In the genomic region with DNA sequence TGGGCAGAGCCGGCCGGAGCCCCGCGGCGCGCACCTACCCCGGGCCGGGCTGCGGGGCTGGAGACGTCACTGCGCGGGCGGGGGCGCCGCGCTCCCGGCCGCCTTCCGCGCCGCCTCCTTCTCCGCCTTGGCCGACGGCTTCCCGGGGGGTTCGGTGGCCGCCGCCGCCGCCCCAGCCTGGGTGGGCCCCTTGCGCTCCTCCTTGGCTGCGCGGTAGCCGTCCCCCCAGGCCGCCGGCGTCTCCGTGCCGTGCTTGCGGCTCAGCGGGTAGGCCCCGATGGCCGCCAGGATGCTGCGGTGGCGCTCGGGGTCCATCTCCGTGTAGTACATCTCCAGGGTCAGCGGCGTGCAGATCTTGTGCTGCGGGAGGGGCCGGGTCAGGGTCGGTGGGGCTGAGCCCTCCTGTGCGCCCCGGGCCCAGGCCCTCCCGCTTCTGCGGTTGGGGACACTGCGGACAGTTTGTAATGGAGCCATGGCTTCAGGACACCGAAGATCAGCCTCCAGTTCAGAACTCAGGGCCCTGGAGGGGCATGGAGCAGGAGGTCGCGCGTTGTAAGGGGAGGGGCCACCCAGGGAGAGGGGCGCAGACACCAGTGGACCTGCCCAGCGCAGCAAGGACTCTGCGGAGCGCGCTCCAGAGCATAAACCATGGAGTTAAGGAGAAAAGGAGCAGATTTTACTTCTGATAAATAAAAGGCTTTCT, we compare ENCODE assay signal across 11 cellular contexts. TPM values are rescaled to one million over a fixed set of nuclear protein-coding genes. Genes with fewer than 3 reads are reported as not detected.
DNase-seq lines count a peak whose midpoint lies in the region; ATAC-seq, FAIRE-seq and TF ChIP-seq lines count a peak whose summit lies in the region.
"Had no signal": no experiment of that assay in that cellular context is flagged by ENCODE, and none has a peak within 500 bp of the region (broad histone marks: within the 10 kb centered on the region; RNA-seq: fewer than 3 reads in every experiment).

No MANE protein-coding gene starts in this region.

- no peak for FAIRE-seq in HepG2 (lab: Jason Lieb, UNC)

- H3K4me1 ChIP-seq in HepG2 (ENCODE audit: insufficient read depth, low read length), result peaks cover 29% of the 10 kb centered on the region
- H3K4me1 ChIP-seq in right lobe of liver, result peaks cover 0 to 14% (median 0%) of the 10 kb centered on the region in 4 donors
- no peaks in the 10 kb centered on the region for H3K4me1 ChIP-seq in aorta (ENCODE audit: control insufficient read depth in 1 of 2, insufficient read depth in 2 of 2, low read length in 2 of 2)

- peak overlapping the region; percentile 55 to 74 (median 61); a peak in 5 of 6 replicates for H3K4me3 ChIP-seq in HepG2 (replicated peaks in 1 of 3; ENCODE audit: insufficient read depth in 1 of 3, low read depth in 2 of 3, low read length in 3 of 3)
- peak overlapping the region in 1 of 3 donors; percentile 26 for H3K4me3 ChIP-seq in right lobe of liver
- peak overlapping the region; percentile 16 to 40 for H3K4me3 ChIP-seq in aorta (ENCODE audit: low read length in 2 of 2)

- peak overlapping the region; percentile 83 for H3K4me2 ChIP-seq in HepG2 (ENCODE audit: low read depth, low read length)

- POLR2A ChIA-PET in HepG2 (lab: Yijun Ruan, JAX), result interaction anchor here (2.6 to 4.5 kb wide), 2 partner anchors 21 to 22 kb away, joined by 18 to 31 read pairs; a partner anchor contains a TSS
- POLR2A ChIA-PET in naive thymus-derived CD8-positive, alpha-beta T cell (lab: Charles Lee), result interaction anchor here (1.5 kb wide), 1 partner anchor 10 kb away, joined by 5 read pairs; no protein-coding TSS in a partner anchor

- TF ChIP-seq RAD21 in HepG2 (CRISPR knock-in tag; IDR thresholded peaks at IDR 0.05), result no peak

- no peaks in the 10 kb centered on the region for H3K36me3 Mint-ChIP-seq in naive thymus-derived CD8-positive, alpha-beta T cell

- H3K27me3 Mint-ChIP-seq in naive thymus-derived CD8-positive, alpha-beta T cell, result peaks cover 6 to 42% (median 21%) of the 10 kb centered on the region in 5 donors

- BruUV-seq in HepG2 (replicated peaks; lab: Mats Ljungman, UMichigan), result no TSS peak

- in situ Hi-C loops in HepG2 (cut with HindIII; ENCODE audit: extremely low pct_ligation_motif_present, low pct_unique_long_range_greater_than_20kb), result no loop called here

- H3K79me2 ChIP-seq in HepG2 (ENCODE audit: insufficient read depth, low read length), result no peaks in the 10 kb centered on the region

- no peaks in the 10 kb centered on the region for H4K20me1 ChIP-seq in HepG2 (ENCODE audit: insufficient read depth, low read length)

- 53% methylated on average over 8 of the region's 66 CpGs for WGBS in HepG2 (ENCODE audit: low lambda C conversion rate)
- WGBS in right lobe of liver (ENCODE audit: insufficient coverage, low coverage, low lambda C conversion rate, missing lambda C conversion rate), result 20% methylated on average over 2 of the region's 66 CpGs
- WGBS in aorta, 2 donors, result 6 to 7% methylated on average over 50 to 66 of the region's 66 CpGs

- H3K4me3 Mint-ChIP-seq in naive thymus-derived CD8-positive, alpha-beta T cell, result peak overlapping the region; percentile 42 to 90 (median 81)

- CTCF ChIA-PET in HepG2 (lab: Yijun Ruan, JAX; ENCODE audit: low intra/inter-chr PET ratio, low total read pairs), result no interaction called here

- no peaks in the 10 kb centered on the region for H3K36me3 ChIP-seq in HepG2 (replicated peaks in 1 of 2; ENCODE audit: control insufficient read depth in 1 of 2, insufficient read depth in 2 of 2, low read length in 2 of 2)
- no peaks in the 10 kb centered on the region for H3K36me3 ChIP-seq in right lobe of liver
- no peaks in the 10 kb centered on the region for H3K36me3 ChIP-seq in aorta (ENCODE audit: control insufficient read depth in 1 of 2, insufficient read depth in 2 of 2, low read length in 1 of 2)

- H3K27ac ChIP-seq in HepG2 (ENCODE audit: extremely low read length, insufficient read depth, low read length), result no peak overlapping the region
- no peak overlapping the region for H3K27ac ChIP-seq in right lobe of liver
- H3K27ac ChIP-seq in aorta (ENCODE audit: low read depth in 1 of 2, low read length in 2 of 2), result no peak overlapping the region

- intact Hi-C loops in HepG2 (cut with micrococcal nuclease; ENCODE audit: unreplicated experiment) (loop anchor here (10.0 kb wide), 1 partner anchor 49 kb away; a partner anchor contains a TSS), right lobe of liver (cut with DNase I) (loop anchor here in 1 of 2 donors (10.0 kb wide), 1 partner anchor 49 kb away; a partner anchor contains a TSS), aorta (cut with DNase I) (loop anchor here in 1 of 2 donors (5.0 kb wide), 1 partner anchor 281 kb away; no protein-coding TSS in a partner anchor)

- no peak overlapping the region for H2AFZ ChIP-seq in HepG2 (ENCODE audit: low read length)

- TF ChIP-seq POLR2A in HepG2 (IDR thresholded peaks at IDR 0.05; ENCODE audit: insufficient read depth in 1 of 2, low read depth in 2 of 2, low read length in 2 of 2) (no peak), right lobe of liver (IDR thresholded peaks at IDR 0.05) (no peak)

- no peak for TF ChIP-seq EP300 in HepG2 (IDR thresholded peaks at IDR 0.05; ENCODE audit: low read depth in 2 of 2, low read length in 2 of 2)
- TF ChIP-seq EP300 in HepG2 (CRISPR knock-in tag; IDR thresholded peaks at IDR 0.05; ENCODE audit: borderline replicate concordance), result no peak

- ATAC-seq in HepG2 (peak; percentile 26), right lobe of liver (no peak), aorta (ENCODE audit: low FRiP score) (no peak), GM18873 (IDR thresholded peaks at IDR 0.05; ENCODE audit: low FRiP score, unreplicated experiment) (no peak)
- ATAC-seq in naive thymus-derived CD8-positive, alpha-beta T cell, result peak; percentile 14 to 27

- TF ChIP-seq CTCF in HepG2 (CRISPR knock-in tag; IDR thresholded peaks at IDR 0.05) (no peak), right lobe of liver (IDR thresholded peaks at IDR 0.05) (no peak)

- no peaks in the 10 kb centered on the region for H3K9me3 Mint-ChIP-seq in naive thymus-derived CD8-positive, alpha-beta T cell

- no peak overlapping the region for H3K27ac Mint-ChIP-seq in naive thymus-derived CD8-positive, alpha-beta T cell

- DNase-seq in HepG2 (ENCODE audit: low spot score), result no peak
- DNase-seq in right lobe of liver, result no peak
- peak; percentile 67 for DNase-seq in ecto neural progenitor cell (ENCODE audit: low spot score)
- DNase-seq in naive thymus-derived CD8-positive, alpha-beta T cell, result peak in 1 of 10 donors; percentile 50
- peak in 1 of 2 donors; percentile 47 for DNase-seq in aorta
- DNase-seq in central memory CD4-positive, alpha-beta T cell, result no peak
- no peak for DNase-seq in NCI-H1436 treated with DMSO at 0.1 percent for 48 hours (lab: John Stamatoyannopoulos, UW)
- DNase-seq: kidney glomerular epithelial cell, NCI-H1930 had no signal

- H3K9me3 ChIP-seq in HepG2 (ENCODE audit: low read length) (no peaks in the 10 kb centered on the region), right lobe of liver (no peaks in the 10 kb centered on the region), aorta (ENCODE audit: control insufficient read depth, low read length) (no peaks in the 10 kb centered on the region)

- peak overlapping the region; percentile 34; the same call in 1 of the 2 replicates for H3K9ac ChIP-seq in HepG2 (ENCODE audit: insufficient read depth, low read depth, low read length)

- H3K4me1 Mint-ChIP-seq in naive thymus-derived CD8-positive, alpha-beta T cell, result peaks cover 7 to 21% (median 15%) of the 10 kb centered on the region in 4 donors

- H3K27me3 ChIP-seq in HepG2 (ENCODE audit: control insufficient read depth in 1 of 2, insufficient read depth in 2 of 2, low read length in 2 of 2), result peaks cover 5 to 50% of the 10 kb centered on the region in 2 experiments
- H3K27me3 ChIP-seq in right lobe of liver, result peaks cover 14 to 24% of the 10 kb centered on the region in 2 donors
- peaks cover 0 to 1% of the 10 kb centered on the region in 2 donors for H3K27me3 ChIP-seq in aorta (ENCODE audit: control insufficient read depth in 1 of 2, insufficient read depth in 2 of 2, low read length in 1 of 2)

RNA-seq across cellular contexts. Expression of a gene that starts 10.8 kb away (rescaled TPM):
- total RNA-seq in HepG2 (2016; rRNA removed; fragmentation: Illumina TruSeq; extraction: Trizol), result not detected in 2 replicates
- not detected in 2 replicates for total RNA-seq in HepG2 (2016; cell fraction: cytosol; rRNA removed; fragmentation: Illumina TruSeq; extraction: Trizol; ENCODE audit: low read depth)
- total RNA-seq in HepG2 (2016; cell fraction: insoluble cytoplasmic fraction; rRNA removed; fragmentation: Illumina TruSeq; extraction: Trizol), result not detected in 2 replicates
- total RNA-seq in HepG2 (2016; cell fraction: membrane; rRNA removed; fragmentation: Illumina TruSeq; extraction: Trizol), result not detected in 2 replicates
- total RNA-seq in HepG2 (2016; cell fraction: nucleus; rRNA removed; fragmentation: Illumina TruSeq; extraction: Trizol), result not detected in 2 replicates
- polyA plus RNA-seq in HepG2 (2011; rRNA removed), result 0.08 and 0.21 TPM in 2 replicates
- polyA plus RNA-seq in HepG2 (2011; cell fraction: cytosol; rRNA removed), result 0.12 and 0.31 TPM in 2 replicates
- polyA plus RNA-seq in HepG2 (2011; cell fraction: nucleus; rRNA removed), result 0.50 and 0.55 TPM in 2 replicates
- polyA plus RNA-seq in HepG2 (2012), result 0.23 and 0.35 TPM in 2 replicates
- not detected in 2 replicates for polyA plus RNA-seq in HepG2 (2016; cell fraction: cytosol; fragmentation: Illumina TruSeq; extraction: Trizol; ENCODE audit: low read depth)
- not detected in 2 replicates for polyA plus RNA-seq in HepG2 (2016; cell fraction: insoluble cytoplasmic fraction; fragmentation: Illumina TruSeq; extraction: Trizol; ENCODE audit: low read depth)
- not detected in 2 replicates for polyA plus RNA-seq in HepG2 (2016; cell fraction: membrane; fragmentation: Illumina TruSeq; extraction: Trizol; ENCODE audit: low read depth)
- not detected in 2 replicates for polyA plus RNA-seq in HepG2 (2016; cell fraction: nucleus; fragmentation: Illumina TruSeq; extraction: Trizol; ENCODE audit: insufficient read depth, low read depth)
- 0.12 TPM in 1 of 2 replicates, not detected in the other for polyA minus RNA-seq in HepG2 (2011; rRNA and poly(A)+ RNA removed; ENCODE audit: low replicate concordance)
- not detected in 2 replicates for polyA minus RNA-seq in HepG2 (2011; cell fraction: cytosol; rRNA and poly(A)+ RNA removed)
- polyA minus RNA-seq in HepG2 (2011; cell fraction: nucleus; rRNA and poly(A)+ RNA removed), result not detected in 2 replicates
- not detected for total RNA-seq in right lobe of liver
- 1 to 10 TPM; 5.9 to 6.9 TPM for total RNA-seq in naive thymus-derived CD8-positive, alpha-beta T cell
- under 1 TPM; 0.22 to 0.44 (median 0.26) TPM for polyA plus RNA-seq in naive thymus-derived CD8-positive, alpha-beta T cell
- not detected for total RNA-seq in aorta
- polyA plus RNA-seq in aorta, result not detected
- total RNA-seq: Daoy had no signal

RNA-seq across cellular contexts. Expression of a gene that starts 17.2 kb away (rescaled TPM):
- 53.4 and 66.4 TPM in 2 replicates for total RNA-seq in HepG2 (2016; rRNA removed; fragmentation: Illumina TruSeq; extraction: Trizol)
- total RNA-seq in HepG2 (2016; cell fraction: cytosol; rRNA removed; fragmentation: Illumina TruSeq; extraction: Trizol; ENCODE audit: low read depth), result 127 and 151 TPM in 2 replicates
- total RNA-seq in HepG2 (2016; cell fraction: insoluble cytoplasmic fraction; rRNA removed; fragmentation: Illumina TruSeq; extraction: Trizol), result 45.9 and 63.3 TPM in 2 replicates
- 118 and 128 TPM in 2 replicates for total RNA-seq in HepG2 (2016; cell fraction: membrane; rRNA removed; fragmentation: Illumina TruSeq; extraction: Trizol)
- 24.0 and 36.2 TPM in 2 replicates for total RNA-seq in HepG2 (2016; cell fraction: nucleus; rRNA removed; fragmentation: Illumina TruSeq; extraction: Trizol)
- 35.6 and 37.0 TPM in 2 replicates for polyA plus RNA-seq in HepG2 (2011; rRNA removed)
- 27.9 and 34.4 TPM in 2 replicates for polyA plus RNA-seq in HepG2 (2011; cell fraction: cytosol; rRNA removed)
- polyA plus RNA-seq in HepG2 (2011; cell fraction: nucleus; rRNA removed), result 40.1 and 48.7 TPM in 2 replicates
- 30.0 and 30.3 TPM in 2 replicates for polyA plus RNA-seq in HepG2 (2012)
- 150 and 156 TPM in 2 replicates for polyA plus RNA-seq in HepG2 (2016; cell fraction: cytosol; fragmentation: Illumina TruSeq; extraction: Trizol; ENCODE audit: low read depth)
- 57.9 and 63.8 TPM in 2 replicates for polyA plus RNA-seq in HepG2 (2016; cell fraction: insoluble cytoplasmic fraction; fragmentation: Illumina TruSeq; extraction: Trizol; ENCODE audit: low read depth)
- polyA plus RNA-seq in HepG2 (2016; cell fraction: membrane; fragmentation: Illumina TruSeq; extraction: Trizol; ENCODE audit: low read depth), result 121 and 129 TPM in 2 replicates
- polyA plus RNA-seq in HepG2 (2016; cell fraction: nucleus; fragmentation: Illumina TruSeq; extraction: Trizol; ENCODE audit: insufficient read depth, low read depth), result 62.1 and 62.9 TPM in 2 replicates
- 48.5 and 63.6 TPM in 2 replicates for polyA minus RNA-seq in HepG2 (2011; rRNA and poly(A)+ RNA removed; ENCODE audit: low replicate concordance)
- 11.6 and 21.1 TPM in 2 replicates for polyA minus RNA-seq in HepG2 (2011; cell fraction: cytosol; rRNA and poly(A)+ RNA removed)
- 13.3 and 16.2 TPM in 2 replicates for polyA minus RNA-seq in HepG2 (2011; cell fraction: nucleus; rRNA and poly(A)+ RNA removed)
- 10 to 100 TPM; 17.4 to 30.2 (median 25.9) TPM for total RNA-seq in right lobe of liver
- 10 to 100 TPM; 38.0 to 38.3 TPM for total RNA-seq in naive thymus-derived CD8-positive, alpha-beta T cell
- polyA plus RNA-seq in naive thymus-derived CD8-positive, alpha-beta T cell, result 10 to 100 TPM; 75.9 to 80.4 (median 79.2) TPM
- 10 to 100 TPM; 18.2 to 28.5 TPM for total RNA-seq in aorta
- 10 to 100 TPM; 35.6 to 39.6 TPM for polyA plus RNA-seq in aorta

RNA-seq across cellular contexts. Expression of a gene that starts 17.2 kb away (rescaled TPM):
- total RNA-seq in HepG2 (2016; rRNA removed; fragmentation: Illumina TruSeq; extraction: Trizol) (34.5 and 44.1 TPM in 2 replicates), right lobe of liver (10 to 100 TPM; 19.6 to 30.0 (median 25.6) TPM), aorta (10 to 100 TPM; 40.0 to 49.1 TPM)
- 7.2 and 8.9 TPM in 2 replicates for total RNA-seq in HepG2 (2016; cell fraction: cytosol; rRNA removed; fragmentation: Illumina TruSeq; extraction: Trizol; ENCODE audit: low read depth)
- total RNA-seq in HepG2 (2016; cell fraction: insoluble cytoplasmic fraction; rRNA removed; fragmentation: Illumina TruSeq; extraction: Trizol), result 37.9 and 41.1 TPM in 2 replicates
- total RNA-seq in HepG2 (2016; cell fraction: membrane; rRNA removed; fragmentation: Illumina TruSeq; extraction: Trizol), result 17.0 and 24.0 TPM in 2 replicates
- 16.5 and 20.7 TPM in 2 replicates for total RNA-seq in HepG2 (2016; cell fraction: nucleus; rRNA removed; fragmentation: Illumina TruSeq; extraction: Trizol)
- polyA plus RNA-seq in HepG2 (2011; rRNA removed) (21.3 and 22.6 TPM in 2 replicates), aorta (100 to 1,000 TPM in 1 of 2 donors, 10 to 100 TPM in 1; 11.3 to 194 TPM)
- polyA plus RNA-seq in HepG2 (2011; cell fraction: cytosol; rRNA removed), result 14.3 and 19.4 TPM in 2 replicates
- 51.6 and 62.8 TPM in 2 replicates for polyA plus RNA-seq in HepG2 (2011; cell fraction: nucleus; rRNA removed)
- polyA plus RNA-seq in HepG2 (2012), result 17.9 and 24.1 TPM in 2 replicates
- polyA plus RNA-seq in HepG2 (2016; cell fraction: cytosol; fragmentation: Illumina TruSeq; extraction: Trizol; ENCODE audit: low read depth), result 4.7 and 4.8 TPM in 2 replicates
- 34.0 and 36.8 TPM in 2 replicates for polyA plus RNA-seq in HepG2 (2016; cell fraction: insoluble cytoplasmic fraction; fragmentation: Illumina TruSeq; extraction: Trizol; ENCODE audit: low read depth)
- 8.5 and 11.7 TPM in 2 replicates for polyA plus RNA-seq in HepG2 (2016; cell fraction: membrane; fragmentation: Illumina TruSeq; extraction: Trizol; ENCODE audit: low read depth)
- polyA plus RNA-seq in HepG2 (2016; cell fraction: nucleus; fragmentation: Illumina TruSeq; extraction: Trizol; ENCODE audit: insufficient read depth, low read depth), result 51.1 and 52.9 TPM in 2 replicates
- 49.0 and 64.6 TPM in 2 replicates for polyA minus RNA-seq in HepG2 (2011; rRNA and poly(A)+ RNA removed; ENCODE audit: low replicate concordance)
- 16.4 and 17.1 TPM in 2 replicates for polyA minus RNA-seq in HepG2 (2011; cell fraction: cytosol; rRNA and poly(A)+ RNA removed)
- 29.6 and 40.8 TPM in 2 replicates for polyA minus RNA-seq in HepG2 (2011; cell fraction: nucleus; rRNA and poly(A)+ RNA removed)
- total RNA-seq in naive thymus-derived CD8-positive, alpha-beta T cell, result 10 to 100 TPM; 61.4 to 72.9 TPM
- polyA plus RNA-seq in naive thymus-derived CD8-positive, alpha-beta T cell, result 10 to 100 TPM; 24.7 to 35.6 (median 32.0) TPM

RNA-seq across cellular contexts. Expression of a gene that starts 21.3 kb away (rescaled TPM):
- total RNA-seq in HepG2 (2016; rRNA removed; fragmentation: Illumina TruSeq; extraction: Trizol) (22.4 and 48.2 TPM in 2 replicates), right lobe of liver (100 to 1,000 TPM; 177 to 522 (median 298) TPM), aorta (not detected)
- 14.5 and 19.5 TPM in 2 replicates for total RNA-seq in HepG2 (2016; cell fraction: cytosol; rRNA removed; fragmentation: Illumina TruSeq; extraction: Trizol; ENCODE audit: low read depth)
- total RNA-seq in HepG2 (2016; cell fraction: insoluble cytoplasmic fraction; rRNA removed; fragmentation: Illumina TruSeq; extraction: Trizol), result 19.1 and 44.0 TPM in 2 replicates
- 12.8 and 15.9 TPM in 2 replicates for total RNA-seq in HepG2 (2016; cell fraction: membrane; rRNA removed; fragmentation: Illumina TruSeq; extraction: Trizol)
- 39.5 and 48.3 TPM in 2 replicates for total RNA-seq in HepG2 (2016; cell fraction: nucleus; rRNA removed; fragmentation: Illumina TruSeq; extraction: Trizol)
- polyA plus RNA-seq in HepG2 (2011; rRNA removed) (20.8 and 26.7 TPM in 2 replicates), aorta (10 to 100 TPM in 1 of 2 donors, under 1 TPM in 1; 0.49 to 51.6 TPM)
- polyA plus RNA-seq in HepG2 (2011; cell fraction: cytosol; rRNA removed), result 32.8 and 46.2 TPM in 2 replicates
- polyA plus RNA-seq in HepG2 (2011; cell fraction: nucleus; rRNA removed), result 13.6 and 16.7 TPM in 2 replicates
- 18.3 and 22.2 TPM in 2 replicates for polyA plus RNA-seq in HepG2 (2012)
- polyA plus RNA-seq in HepG2 (2016; cell fraction: cytosol; fragmentation: Illumina TruSeq; extraction: Trizol; ENCODE audit: low read depth), result 25.2 and 25.3 TPM in 2 replicates
- polyA plus RNA-seq in HepG2 (2016; cell fraction: insoluble cytoplasmic fraction; fragmentation: Illumina TruSeq; extraction: Trizol; ENCODE audit: low read depth), result 31.2 and 35.2 TPM in 2 replicates
- polyA plus RNA-seq in HepG2 (2016; cell fraction: membrane; fragmentation: Illumina TruSeq; extraction: Trizol; ENCODE audit: low read depth), result 21.3 and 23.0 TPM in 2 replicates
- 99.8 and 108 TPM in 2 replicates for polyA plus RNA-seq in HepG2 (2016; cell fraction: nucleus; fragmentation: Illumina TruSeq; extraction: Trizol; ENCODE audit: insufficient read depth, low read depth)
- 11.2 TPM in 1 of 2 replicates, not detected in the other for polyA minus RNA-seq in HepG2 (2011; rRNA and poly(A)+ RNA removed; ENCODE audit: low replicate concordance)
- 7.7 and 10.1 TPM in 2 replicates for polyA minus RNA-seq in HepG2 (2011; cell fraction: cytosol; rRNA and poly(A)+ RNA removed)
- 2.6 and 4.7 TPM in 2 replicates for polyA minus RNA-seq in HepG2 (2011; cell fraction: nucleus; rRNA and poly(A)+ RNA removed)
- total RNA-seq in naive thymus-derived CD8-positive, alpha-beta T cell, result not detected
- under 1 TPM in 1 of 3 donors, not detected in 2; 0.36 TPM for polyA plus RNA-seq in naive thymus-derived CD8-positive, alpha-beta T cell
- total RNA-seq: Daoy had no signal

RNA-seq across cellular contexts. Expression of a gene that starts 31.9 kb away (rescaled TPM):
- total RNA-seq in HepG2 (2016; rRNA removed; fragmentation: Illumina TruSeq; extraction: Trizol) (60.4 and 64.2 TPM in 2 replicates), right lobe of liver (100 to 1,000 TPM in 4 of 6 experiments, 10 to 100 TPM in 2; 76.1 to 158 (median 124) TPM), aorta (10 to 100 TPM; 15.2 to 23.6 TPM)
- 57.8 and 71.7 TPM in 2 replicates for total RNA-seq in HepG2 (2016; cell fraction: cytosol; rRNA removed; fragmentation: Illumina TruSeq; extraction: Trizol; ENCODE audit: low read depth)
- 67.9 and 76.3 TPM in 2 replicates for total RNA-seq in HepG2 (2016; cell fraction: insoluble cytoplasmic fraction; rRNA removed; fragmentation: Illumina TruSeq; extraction: Trizol)
- 58.7 and 70.4 TPM in 2 replicates for total RNA-seq in HepG2 (2016; cell fraction: membrane; rRNA removed; fragmentation: Illumina TruSeq; extraction: Trizol)
- total RNA-seq in HepG2 (2016; cell fraction: nucleus; rRNA removed; fragmentation: Illumina TruSeq; extraction: Trizol), result 36.8 and 40.4 TPM in 2 replicates
- polyA plus RNA-seq in HepG2 (2011; rRNA removed) (27.5 and 29.3 TPM in 2 replicates), aorta (10 to 100 TPM; 26.3 to 54.8 TPM)
- polyA plus RNA-seq in HepG2 (2011; cell fraction: cytosol; rRNA removed), result 32.4 and 52.6 TPM in 2 replicates
- 38.8 and 43.2 TPM in 2 replicates for polyA plus RNA-seq in HepG2 (2011; cell fraction: nucleus; rRNA removed)
- polyA plus RNA-seq in HepG2 (2012), result 14.1 and 20.9 TPM in 2 replicates
- 45.1 and 62.7 TPM in 2 replicates for polyA plus RNA-seq in HepG2 (2016; cell fraction: cytosol; fragmentation: Illumina TruSeq; extraction: Trizol; ENCODE audit: low read depth)
- 61.9 and 62.9 TPM in 2 replicates for polyA plus RNA-seq in HepG2 (2016; cell fraction: insoluble cytoplasmic fraction; fragmentation: Illumina TruSeq; extraction: Trizol; ENCODE audit: low read depth)
- polyA plus RNA-seq in HepG2 (2016; cell fraction: membrane; fragmentation: Illumina TruSeq; extraction: Trizol; ENCODE audit: low read depth), result 48.7 and 50.0 TPM in 2 replicates
- 39.1 and 50.6 TPM in 2 replicates for polyA plus RNA-seq in HepG2 (2016; cell fraction: nucleus; fragmentation: Illumina TruSeq; extraction: Trizol; ENCODE audit: insufficient read depth, low read depth)
- polyA minus RNA-seq in HepG2 (2011; rRNA and poly(A)+ RNA removed; ENCODE audit: low replicate concordance), result 5.1 and 15.7 TPM in 2 replicates
- 4.8 and 6.5 TPM in 2 replicates for polyA minus RNA-seq in HepG2 (2011; cell fraction: cytosol; rRNA and poly(A)+ RNA removed)
- polyA minus RNA-seq in HepG2 (2011; cell fraction: nucleus; rRNA and poly(A)+ RNA removed), result 34.6 and 37.3 TPM in 2 replicates
- total RNA-seq in naive thymus-derived CD8-positive, alpha-beta T cell, result 10 to 100 TPM; 17.1 to 23.7 TPM
- polyA plus RNA-seq in naive thymus-derived CD8-positive, alpha-beta T cell, result 10 to 100 TPM; 17.4 to 21.4 (median 18.2) TPM

Comparison
In these comparisons a context has a peak if more than half of its experiments do, and no peak if none do; other contexts are left out.
1. ATAC-seq: peak in HepG2 (single experiment) and naive thymus-derived CD8-positive, alpha-beta T cell (2 of 2); none in right lobe of liver (0 of 4), aorta (single experiment) and GM18873 (single experiment).